In genomic region chr1:238991730-238992490, GRCh38 we compare ENCODE assay signal across 22 cellular contexts.
DNase-seq lines count a peak whose midpoint lies in the region; TF ChIP-seq lines count a peak whose summit lies in the region.
"Had no signal": no experiment of that assay in that cellular context is flagged by ENCODE, and none has a peak within 500 bp of the region (broad histone marks: within the 10 kb centered on the region; RNA-seq: fewer than 3 reads in every experiment).

No MANE protein-coding gene starts in this region.

- no peak for TF ChIP-seq CTCF in brain (conservative IDR thresholded peaks at IDR 0.05)

- H3K36me3 Mint-ChIP-seq in brain, result no peaks in the 10 kb centered on the region
- H3K36me3 Mint-ChIP-seq: naive thymus-derived CD4-positive, alpha-beta T cell had no signal

- peaks cover 6% of the 10 kb centered on the region for H3K27me3 Mint-ChIP-seq in brain
- H3K27me3 Mint-ChIP-seq: activated CD8-positive, alpha-beta T cell treated with anti-CD3 and anti-CD28 coated beads for 36 hours; CD4-positive, alpha-beta T cell; naive thymus-derived CD4-positive, alpha-beta T cell had no signal

- H3K4me1 Mint-ChIP-seq in brain, result no peaks in the 10 kb centered on the region
- H3K4me1 Mint-ChIP-seq: naive thymus-derived CD4-positive, alpha-beta T cell had no signal

- H3K27ac Mint-ChIP-seq in brain, result peak overlapping the region in 3 of 5 experiments; percentile 10 to 76 (median 35)
- H3K27ac Mint-ChIP-seq: activated CD8-positive, alpha-beta T cell treated with anti-CD3 and anti-CD28 coated beads for 36 hours; activated naive CD4-positive, alpha-beta T cell treated with anti-CD3 and anti-CD28 coated beads for 36 hours; CD4-positive, alpha-beta T cell; naive thymus-derived CD4-positive, alpha-beta T cell had no signal

- peaks cover 0 to 9% (median 0%) of the 10 kb centered on the region in 5 experiments for H3K9me3 Mint-ChIP-seq in brain

- H3K4me3 Mint-ChIP-seq in brain, result peak overlapping the region in 1 of 5 experiments; percentile 12
- H3K4me3 Mint-ChIP-seq: activated CD8-positive, alpha-beta T cell treated with anti-CD3 and anti-CD28 coated beads for 36 hours; activated naive CD4-positive, alpha-beta T cell treated with anti-CD3 and anti-CD28 coated beads for 36 hours; CD4-positive, alpha-beta T cell; naive thymus-derived CD4-positive, alpha-beta T cell had no signal

- DNase-seq in DMS 273 treated with DMSO at 0.1 percent for 48 hours (lab: John Stamatoyannopoulos, UW) (peak; percentile 88), NCI-H446 treated with DMSO at 0.1 percent for 48 hours (lab: John Stamatoyannopoulos, UW) (peak; percentile 73), pons (ENCODE audit: low spot score) (peak; percentile 18), dermis blood vessel endothelial cell (no peak), epidermal melanocyte (ENCODE audit: insufficient read length, low spot score) (no peak), NCI-H2171 (lab: John Stamatoyannopoulos, UW) (no peak)
- DNase-seq in effector CD4-positive, alpha-beta T cell, result no peak
- DNase-seq: activated CD8-positive, alpha-beta T cell treated with anti-CD3 and anti-CD28 coated beads for 36 hours; activated naive CD4-positive, alpha-beta T cell treated with anti-CD3 and anti-CD28 coated beads for 36 hours; activated T-cell treated with anti-CD3 and anti-CD28 coated beads, Interleukin-2, amount 50 U/mL, for 1 hour; aorta; CD4-positive, alpha-beta T cell; Kasumi-1; lower lobe of right lung; naive thymus-derived CD4-positive, alpha-beta T cell; NCI-H1105 treated with DMSO at 0.1 percent for 48 hours; NCI-H2081; NCI-H510A; ovary; right lobe of liver; testis had no signal

Comparison
In these comparisons a context has a peak if more than half of its experiments do, and no peak if none do; other contexts are left out.
1. DNase-seq: peak in DMS 273 treated with DMSO at 0.1 percent for 48 hours (single experiment), NCI-H446 treated with DMSO at 0.1 percent for 48 hours (single experiment) and pons (single experiment); none in effector CD4-positive, alpha-beta T cell (single experiment), dermis blood vessel endothelial cell (single experiment), epidermal melanocyte (single experiment) and NCI-H2171 (single experiment).